Comparison of ENCODE assay signal across 1 cellular context in genomic region chr19:56538254-56538760, GRCh38.
TF ChIP-seq lines count a peak whose summit lies in the region.

No MANE protein-coding gene starts in this region.

TF ChIP-seq in H1, 55 proteins besides CTCF, POLR2A, EP300 and RAD21:
- no peak for TF ChIP-seq SP4 (IDR thresholded peaks at IDR 0.05; ENCODE audit: low read length)
- TF ChIP-seq PHF8 (conservative IDR thresholded peaks at IDR 0.05; ENCODE audit: low read depth, low read length): peak; percentile 46; the same call in 1 of the 2 replicates
- TF ChIP-seq SIX5 (IDR thresholded peaks at IDR 0.05; ENCODE audit: low read depth, low read length): peak; percentile 38; the same call in 1 of the 2 replicates
- peak; percentile 80 for TF ChIP-seq NRF1 (IDR thresholded peaks at IDR 0.05; ENCODE audit: low read depth, low read length)
- TF ChIP-seq CREB1 (IDR thresholded peaks at IDR 0.05): peak; percentile 52; the same call in 1 of the 2 replicates
- peak; percentile 24; the same call in 1 of the 2 replicates for TF ChIP-seq TAF1 (IDR thresholded peaks at IDR 0.05; ENCODE audit: low read depth, low read length)
- TF ChIP-seq KDM4A (IDR thresholded peaks at IDR 0.05; ENCODE audit: low read depth, low read length, severe bottlenecking): peak; percentile 96
- no peak for TF ChIP-seq ATF3 (IDR thresholded peaks at IDR 0.05; ENCODE audit: insufficient read depth, low read depth, low read length)
- no peak for TF ChIP-seq SAP30 (IDR thresholded peaks at IDR 0.05; ENCODE audit: insufficient read depth, insufficient replicate concordance, low read length)
- no peak for TF ChIP-seq JUN (IDR thresholded peaks at IDR 0.05; ENCODE audit: low read depth, low read length)
